ENCODE assay signal across 8 cellular contexts in genomic region chr4:147682755-147683154, GRCh38. TPM values are rescaled to one million over a fixed set of nuclear protein-coding genes. Genes with fewer than 3 reads are reported as not detected.
DNase-seq lines count a peak whose midpoint lies in the region; ATAC-seq, FAIRE-seq and TF ChIP-seq lines count a peak whose summit lies in the region.

No MANE protein-coding gene starts in this region.

- H3K79me1 ChIP-seq in H1 (ENCODE audit: low read depth, low read length), result peaks cover 3% of the 10 kb centered on the region; the same call in 1 of the 2 replicates
- no peaks in the 10 kb centered on the region for H3K79me1 ChIP-seq in neuronal stem cell (ENCODE audit: low read depth, low read length)

- H3K18ac ChIP-seq in H1 (ENCODE audit: extremely low read depth, low read length) (no peak overlapping the region), neuronal stem cell (ENCODE audit: low read length) (no peak overlapping the region)

- no peak overlapping the region for H3K14ac ChIP-seq in H1 (ENCODE audit: insufficient read length)
- H3K14ac ChIP-seq in neuronal stem cell (ENCODE audit: low read length), result no peak overlapping the region

- CTCF ChIA-PET in H1 (lab: Charles Lee; ENCODE audit: partially characterized antibody), result interaction anchor here (0.8 to 4.3 kb wide), 5 partner anchors 9 to 184 kb away, joined by 3 to 28 read pairs (median 5); no protein-coding TSS in a partner anchor

- H2AK5ac ChIP-seq in H1 (ENCODE audit: low read depth, low read length), result no peak overlapping the region
- no peak overlapping the region for H2AK5ac ChIP-seq in neuronal stem cell (ENCODE audit: low read depth, low read length)

- peak overlapping the region; percentile 94 for H3K4me2 ChIP-seq in DND-41 (ENCODE audit: insufficient read depth, low read length)
- peak overlapping the region; percentile 72 to 75 for H3K4me2 ChIP-seq in H1 (ENCODE audit: insufficient read depth in 1 of 2, low read depth in 2 of 2, low read length in 2 of 2)
- H3K4me2 ChIP-seq in neuronal stem cell (ENCODE audit: insufficient read depth, low read length, poor library complexity, severe bottlenecking), result no peak overlapping the region

- H2BK5ac ChIP-seq in H1 (ENCODE audit: low read depth, low read length) (no peak overlapping the region), neuronal stem cell (ENCODE audit: low read length) (no peak overlapping the region)

- no peak overlapping the region for H4K8ac ChIP-seq in H1 (ENCODE audit: extremely low read depth, insufficient read depth, low read length)
- H4K8ac ChIP-seq in neuronal stem cell (ENCODE audit: low read depth, low read length), result no peak overlapping the region

- TF ChIP-seq POLR2A in H1 (IDR thresholded peaks at IDR 0.05; ENCODE audit: control extremely low read depth in 1 of 2, low read depth in 2 of 2, low read length in 2 of 2), result no peak

- WGBS in H1 (ENCODE audit: extremely low coverage in 1 of 2, insufficient coverage in 1 of 2, insufficient read length in 1 of 2, insufficient replicate concordance in 2 of 2, low coverage in 1 of 2, low lambda C conversion rate in 2 of 2, missing lambda C conversion rate in 1 of 2), 2 experiments, result 78% methylated on average over 3 of the region's 3 CpGs; no CpG with 5 or more reads in 1 of the 2 experiments
- WGBS in neuronal stem cell (ENCODE audit: extremely low coverage in 2 of 2, insufficient read length in 2 of 2, insufficient replicate concordance in 1 of 2), 2 donors, result no CpG with 5 or more reads among the region's 3 CpGs

- no peaks in the 10 kb centered on the region for H3K9me3 ChIP-seq in DND-41 (ENCODE audit: insufficient read depth, low read length, severe bottlenecking)
- no peaks in the 10 kb centered on the region for H3K9me3 ChIP-seq in NT2/D1 (ENCODE audit: insufficient read depth, low read length)
- no peaks in the 10 kb centered on the region for H3K9me3 ChIP-seq in H1 (ENCODE audit: insufficient read depth in 2 of 2, low read depth in 1 of 2, low read length in 1 of 2)
- no peaks in the 10 kb centered on the region for H3K9me3 ChIP-seq in neuronal stem cell (replicated peaks in 1 of 2; ENCODE audit: control insufficient read depth in 2 of 2, insufficient read depth in 1 of 2, low read depth in 1 of 2, low read length in 2 of 2)

- H3K27me3 ChIP-seq in DND-41 (ENCODE audit: insufficient read depth, low read length, poor library complexity) (no peaks in the 10 kb centered on the region), NT2/D1 (ENCODE audit: insufficient read depth, insufficient read length) (no peaks in the 10 kb centered on the region), H1 (replicated peaks in 1 of 4; ENCODE audit: control insufficient read depth in 3 of 4, extremely low read depth in 1 of 4, insufficient read depth in 3 of 4, low read length in 3 of 4) (no peaks in the 10 kb centered on the region), neuronal stem cell (ENCODE audit: control insufficient read depth in 3 of 3, insufficient read depth in 3 of 3, low read depth in 1 of 3, low read length in 3 of 3) (no peaks in the 10 kb centered on the region)

- H3K79me2 ChIP-seq in DND-41 (ENCODE audit: insufficient read depth, low read length), result peaks cover 39% of the 10 kb centered on the region
- peaks cover 0 to 26% of the 10 kb centered on the region in 2 experiments; a peak in 2 of 4 replicates for H3K79me2 ChIP-seq in H1 (ENCODE audit: control insufficient read depth in 1 of 2, insufficient read depth in 2 of 2, low read length in 2 of 2)

- no peak for ATAC-seq in DND-41 (ENCODE audit: insufficient read depth, low read depth)
- ATAC-seq in GM21367 (IDR thresholded peaks at IDR 0.05; ENCODE audit: unreplicated experiment), result no peak

- H2BK12ac ChIP-seq in H1 (ENCODE audit: low read depth, low read length) (no peak overlapping the region), neuronal stem cell (ENCODE audit: low read length) (no peak overlapping the region)

- DNase-seq in DND-41 (no peak), NT2/D1 (ENCODE audit: low read depth, low spot score) (no peak), H1 (ENCODE audit: low read depth in 1 of 2, low spot score in 2 of 2) (no peak), neuronal stem cell (ENCODE audit: low spot score) (no peak), DMS 273 (lab: John Stamatoyannopoulos, UW; ENCODE audit: unreplicated experiment) (no peak), T-helper 9 cell (no peak), MV-4-11 (lab: John Stamatoyannopoulos, UW) (no peak)

- H3K56ac ChIP-seq in H1 (replicated peaks; ENCODE audit: insufficient read length, low read depth, low read length), result no peak overlapping the region

- H4K20me1 ChIP-seq in DND-41 (ENCODE audit: insufficient read depth, low read length), result peaks cover 4% of the 10 kb centered on the region; the same call in 1 of the 2 replicates
- peaks cover 0 to 2% of the 10 kb centered on the region in 2 experiments for H4K20me1 ChIP-seq in H1 (replicated peaks in 1 of 2; ENCODE audit: control insufficient read depth in 1 of 2, insufficient read depth in 2 of 2, low read length in 2 of 2)

- peaks cover 22% of the 10 kb centered on the region for H3K4me1 ChIP-seq in DND-41 (ENCODE audit: insufficient read depth, low read length)
- H3K4me1 ChIP-seq in NT2/D1 (ENCODE audit: insufficient read depth, insufficient read length), result no peaks in the 10 kb centered on the region
- peaks cover 0 to 6% (median 3%) of the 10 kb centered on the region in 4 experiments; a peak in 4 of 7 replicates for H3K4me1 ChIP-seq in H1 (replicated peaks in 1 of 4; ENCODE audit: control insufficient read depth in 3 of 4, insufficient read depth in 4 of 4, low read length in 3 of 4)
- H3K4me1 ChIP-seq in neuronal stem cell (ENCODE audit: control insufficient read depth in 2 of 2, insufficient read depth in 1 of 2, low read depth in 1 of 2, low read length in 2 of 2), result peaks cover 0 to 3% of the 10 kb centered on the region in 2 donors

- H3K9ac ChIP-seq in DND-41 (ENCODE audit: low read depth, low read length) (peak overlapping the region; percentile 95), NT2/D1 (ENCODE audit: insufficient read length, low read depth) (peak overlapping the region; percentile 92), H1 (replicated peaks in 1 of 4; ENCODE audit: extremely low read depth in 1 of 4, low read depth in 3 of 4, low read length in 3 of 4) (no peak overlapping the region), neuronal stem cell (ENCODE audit: low read depth, low read length, poor library complexity) (no peak overlapping the region)

- peak overlapping the region; percentile 100 for H2AFZ ChIP-seq in DND-41 (ENCODE audit: low read depth, low read length)
- H2AFZ ChIP-seq in H1 (ENCODE audit: low read length), result no peak overlapping the region
- H2AFZ ChIP-seq in neuronal stem cell (ENCODE audit: low read length), result peak overlapping the region; percentile 93

- H3K4ac ChIP-seq in H1 (replicated peaks; ENCODE audit: insufficient read length, low read depth, low read length) (no peak overlapping the region), neuronal stem cell (ENCODE audit: low read length) (no peak overlapping the region)

- TF ChIP-seq CTCF in DND-41 (IDR thresholded peaks at IDR 0.05; ENCODE audit: borderline replicate concordance, extremely low read depth, low read length, poor library complexity, severe bottlenecking), result no peak
- TF ChIP-seq CTCF in H1 (IDR thresholded peaks at IDR 0.05; ENCODE audit: control extremely low read depth in 1 of 3, insufficient read depth in 1 of 3, low read depth in 1 of 3, low read length in 3 of 3), result no peak

- H3K36me3 ChIP-seq in DND-41 (ENCODE audit: insufficient read depth, low read length) (peaks cover 15% of the 10 kb centered on the region), NT2/D1 (ENCODE audit: insufficient read depth, insufficient read length, low read length) (peaks cover 8% of the 10 kb centered on the region), H1 (ENCODE audit: control insufficient read depth in 2 of 4, insufficient read depth in 4 of 4, low read length in 3 of 4) (peaks cover 0 to 6% (median 1%) of the 10 kb centered on the region in 4 experiments; a peak in 2 of 8 replicates), neuronal stem cell (replicated peaks in 1 of 2; ENCODE audit: control insufficient read depth in 2 of 2, insufficient read depth in 2 of 2, low read length in 2 of 2) (peaks cover 2 to 18% of the 10 kb centered on the region in 2 donors)

- no peak overlapping the region for H2BK15ac ChIP-seq in H1 (ENCODE audit: low read length)
- H2BK15ac ChIP-seq in neuronal stem cell (ENCODE audit: low read length), result no peak overlapping the region

- H4K91ac ChIP-seq in H1 (replicated peaks; ENCODE audit: insufficient read length, low read length), result no peak overlapping the region
- H4K91ac ChIP-seq in neuronal stem cell (ENCODE audit: low read depth, low read length, poor library complexity), result no peak overlapping the region

- FAIRE-seq in H1 (lab: Jason Lieb, UNC), result no peak

- peaks cover 5% of the 10 kb centered on the region; the same call in 1 of the 2 replicates for H3K23me2 ChIP-seq in H1 (ENCODE audit: low read depth, low read length)

- H2BK20ac ChIP-seq in H1 (ENCODE audit: low read length), result no peak overlapping the region

- TF ChIP-seq EP300 in H1 (IDR thresholded peaks at IDR 0.05; ENCODE audit: borderline replicate concordance in 1 of 2, low read depth in 2 of 2, low read length in 2 of 2), result no peak

- TF ChIP-seq RAD21 in H1 (IDR thresholded peaks at IDR 0.05 in 1 of 2, conservative IDR thresholded peaks at IDR 0.05 in 1 of 2; ENCODE audit: low read depth in 2 of 2, low read length in 2 of 2), result no peak

- H3K27ac ChIP-seq in DND-41 (ENCODE audit: low read length), result no peak overlapping the region; the same call in 1 of the 2 replicates
- H3K27ac ChIP-seq in H1 (ENCODE audit: low read depth, low read length), result no peak overlapping the region
- H3K27ac ChIP-seq in neuronal stem cell (replicated peaks; ENCODE audit: low read length), result no peak overlapping the region

- peak overlapping the region; percentile 96 to 98; a peak in 3 of 4 replicates for H3K4me3 ChIP-seq in DND-41 (ENCODE audit: low read depth in 1 of 2, low read length in 2 of 2)
- no peak overlapping the region for H3K4me3 ChIP-seq in NT2/D1 (ENCODE audit: insufficient read length, low read depth)
- H3K4me3 ChIP-seq in H1 (ENCODE audit: extremely low read depth in 1 of 4, insufficient read depth in 2 of 4, low read depth in 3 of 4, low read length in 4 of 4), result peak overlapping the region in 3 of 4 experiments; percentile 68 to 81 (median 73); a peak in 4 of 8 replicates
- peak overlapping the region in 1 of 2 donors; percentile 77 for H3K4me3 ChIP-seq in neuronal stem cell (ENCODE audit: low read length in 2 of 2)

- POLR2A ChIA-PET in H1 (lab: Charles Lee; ENCODE audit: partially characterized antibody), result interaction anchor here (1.0 to 1.7 kb wide), 3 partner anchors 25 to 50 kb away, joined by 3 to 11 read pairs (median 4); partner anchors contain the start of gene ARHGAP10

- H4K5ac ChIP-seq in H1 (ENCODE audit: insufficient read length, low read depth, low read length), result no peak overlapping the region

- H2BK120ac ChIP-seq in H1 (replicated peaks; ENCODE audit: low read depth, low read length) (no peak overlapping the region), neuronal stem cell (ENCODE audit: low read depth, low read length) (no peak overlapping the region)

- H3K23ac ChIP-seq in H1 (ENCODE audit: insufficient read length) (no peak overlapping the region), neuronal stem cell (ENCODE audit: low read depth, low read length, poor library complexity) (no peak overlapping the region)

RNA-seq across cellular contexts. Expression of gene PRMT9, which starts 1.2 kb away (rescaled TPM):
- 9.6 and 9.9 TPM in 2 replicates for total RNA-seq in H1 (2021; fragmentation: NEBNext Ultra II Directional; extraction: Animal tissue kit (Norgen Biotek cat#: 25700))
- 2.7 and 3.8 TPM in 2 replicates for polyA plus RNA-seq in H1 (2011; rRNA removed)
- polyA plus RNA-seq in H1 (2011; cell fraction: cytosol; rRNA removed), result 4.1 TPM
- 2.5 TPM for polyA plus RNA-seq in H1 (2011; cell fraction: nucleus; rRNA removed)
- 5.4 to 8.4 TPM (median 6.1 TPM) in 4 replicates for polyA plus RNA-seq in H1 (2012, experiment 1 of 2)
- polyA plus RNA-seq in H1 (2012, experiment 2 of 2), result 0.35 TPM
- 4.2 TPM for polyA plus RNA-seq in H1 (2013, experiment 1 of 2)
- 4.0 TPM for polyA plus RNA-seq in H1 (2013, experiment 2 of 2)
- 7.6 and 14.6 TPM in 2 replicates for polyA minus RNA-seq in H1 (2011; rRNA and poly(A)+ RNA removed)
- 6.7 TPM for polyA minus RNA-seq in H1 (2011; cell fraction: cytosol; rRNA and poly(A)+ RNA removed)
- 11.6 TPM for polyA minus RNA-seq in H1 (2011; cell fraction: nucleus; rRNA and poly(A)+ RNA removed)
- polyA plus RNA-seq in neuronal stem cell (2013, experiment 1 of 2), result 4.7 TPM
- polyA plus RNA-seq in neuronal stem cell (2013, experiment 2 of 2), result 5.0 TPM

RNA-seq across cellular contexts. Expression of gene ARHGAP10, which starts 49.1 kb away (rescaled TPM):
- 6.0 and 6.1 TPM in 2 replicates for total RNA-seq in H1 (2021; fragmentation: NEBNext Ultra II Directional; extraction: Animal tissue kit (Norgen Biotek cat#: 25700))
- polyA plus RNA-seq in H1 (2011; rRNA removed), result 3.2 and 3.7 TPM in 2 replicates
- polyA plus RNA-seq in H1 (2011; cell fraction: cytosol; rRNA removed), result 3.2 TPM
- 5.0 TPM for polyA plus RNA-seq in H1 (2011; cell fraction: nucleus; rRNA removed)
- 4.0 to 5.1 TPM (median 4.7 TPM) in 4 replicates for polyA plus RNA-seq in H1 (2012, experiment 1 of 2)
- polyA plus RNA-seq in H1 (2012, experiment 2 of 2), result 0.94 TPM
- 3.6 TPM for polyA plus RNA-seq in H1 (2013, experiment 1 of 2)
- 3.7 TPM for polyA plus RNA-seq in H1 (2013, experiment 2 of 2)
- polyA minus RNA-seq in H1 (2011; rRNA and poly(A)+ RNA removed), result 5.9 and 6.7 TPM in 2 replicates
- polyA minus RNA-seq in H1 (2011; cell fraction: cytosol; rRNA and poly(A)+ RNA removed), result 2.9 TPM
- polyA minus RNA-seq in H1 (2011; cell fraction: nucleus; rRNA and poly(A)+ RNA removed), result 17.1 TPM
- 1.2 TPM for polyA plus RNA-seq in neuronal stem cell (2013, experiment 1 of 2)
- polyA plus RNA-seq in neuronal stem cell (2013, experiment 2 of 2), result 1.2 TPM

Comparison
In these comparisons a context has a peak if more than half of its experiments do, and no peak if none do; other contexts are left out.
1. H3K9ac ChIP-seq: peak in DND-41 (single experiment) and NT2/D1 (single experiment); none in H1 (0 of 4) and neuronal stem cell (single experiment).